ENCODE assay signal across 28 cellular contexts in the genomic region with DNA sequence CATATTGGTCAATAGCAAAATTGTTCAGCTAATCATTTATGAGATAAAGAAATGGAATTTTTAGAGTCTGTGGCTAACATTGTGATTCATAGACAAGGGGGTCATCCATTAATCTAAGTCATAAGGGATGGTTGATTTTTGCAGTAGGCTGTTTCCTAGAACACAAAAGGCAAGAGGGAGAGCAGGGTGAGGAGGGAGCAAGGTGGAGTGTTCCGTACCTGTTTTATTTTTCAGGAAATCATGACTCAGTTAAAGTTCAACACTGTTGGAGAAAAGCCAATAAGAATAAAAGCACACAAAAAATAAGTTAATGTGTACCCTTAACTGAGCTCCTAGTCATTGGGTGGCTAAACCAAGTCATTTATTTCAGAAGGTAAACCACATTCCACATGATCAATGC.
A peak's percentile ranks its signal among the peaks of the same experiment; 100 is the strongest.
DNase-seq lines count a peak whose midpoint lies in the region; ATAC-seq and TF ChIP-seq lines count a peak whose summit lies in the region.
"Had no signal": no experiment of that assay in that cellular context is flagged by ENCODE, and none has a peak within 500 bp of the region (broad histone marks: within the 10 kb centered on the region; RNA-seq: fewer than 3 reads in every experiment).

No MANE protein-coding gene starts in this region.

- no peaks in the 10 kb centered on the region for H3K27me3 ChIP-seq in PC-3 (ENCODE audit: low read length)
- H3K27me3 ChIP-seq in GM23248 (replicated peaks; ENCODE audit: insufficient read depth) = no peaks in the 10 kb centered on the region
- H3K27me3 ChIP-seq in neuronal stem cell (ENCODE audit: control insufficient read depth in 3 of 3, insufficient read depth in 3 of 3, low read depth in 1 of 3, low read length in 3 of 3) = no peaks in the 10 kb centered on the region
- H3K27me3 ChIP-seq: SJSA1 had no signal

- H2AFZ ChIP-seq in PC-3 (ENCODE audit: low read length) (no peak overlapping the region), GM23248 (no peak overlapping the region), neuronal stem cell (ENCODE audit: low read length) (no peak overlapping the region)
- H2AFZ ChIP-seq: PC-9 had no signal

- no peak overlapping the region for H4K8ac ChIP-seq in neuronal stem cell (ENCODE audit: low read depth, low read length)

- H2BK5ac ChIP-seq in neuronal stem cell (ENCODE audit: low read length) = no peak overlapping the region

- no peaks in the 10 kb centered on the region for H3K36me3 Mint-ChIP-seq in activated CD4-positive, alpha-beta memory T cell treated with anti-CD3 and anti-CD28 coated beads, Interleukin-2, amount 10 ng/mL, durations not matched to agents 7 days and 5 days (ENCODE audit: low read depth)
- H3K36me3 Mint-ChIP-seq: CD4-positive, alpha-beta memory T cell had no signal

- H2BK120ac ChIP-seq in neuronal stem cell (ENCODE audit: low read depth, low read length) = no peak overlapping the region

- intact Hi-C loops in PC-3 (cut with micrococcal nuclease) = no loop called here

- H3K9me2 ChIP-seq in PC-3 (replicated peaks; ENCODE audit: low read length) = no peaks in the 10 kb centered on the region
- no peaks in the 10 kb centered on the region for H3K9me2 ChIP-seq in GM23248 (ENCODE audit: insufficient read depth)

- no peak overlapping the region for H3K4me3 Mint-ChIP-seq in activated CD4-positive, alpha-beta memory T cell treated with anti-CD3 and anti-CD28 coated beads, Interleukin-2, amount 10 ng/mL, durations not matched to agents 7 days and 5 days
- H3K4me3 Mint-ChIP-seq: CD4-positive, alpha-beta memory T cell had no signal

- H3K9me3 ChIP-seq in PC-3 (ENCODE audit: low read length) (no peaks in the 10 kb centered on the region), GM23248 (ENCODE audit: low read depth) (no peaks in the 10 kb centered on the region), neuronal stem cell (replicated peaks in 1 of 2; ENCODE audit: control insufficient read depth in 2 of 2, insufficient read depth in 1 of 2, low read depth in 1 of 2, low read length in 2 of 2) (no peaks in the 10 kb centered on the region)
- H3K9me3 ChIP-seq: A549 had no signal

- H3K79me2 ChIP-seq in PC-3 (ENCODE audit: low read length) (no peaks in the 10 kb centered on the region), GM23248 (ENCODE audit: insufficient read depth) (no peaks in the 10 kb centered on the region)

- peak; percentile 2 for DNase-seq in PC-3
- peak; percentile 48 for DNase-seq in epithelial cell of proximal tubule (ENCODE audit: low read depth)
- no peak for DNase-seq in left lobe of liver (ENCODE audit: low spot score)
- no peak for DNase-seq in activated CD4-positive, alpha-beta memory T cell treated with anti-CD3 and anti-CD28 coated beads, Interleukin-2, amount 10 ng/mL, durations not matched to agents 7 days and 5 days
- DNase-seq in GM23248 = no peak
- DNase-seq in neuronal stem cell (ENCODE audit: low spot score) = no peak
- DNase-seq: C1 segment of cervical spinal cord; CD4-positive, alpha-beta memory T cell; COR-L47; DMS 273 treated with DMSO at 0.1 percent for 48 hours; DMS79; EL; GDM1; Karpas-422; NCI-H1092; NCI-H1436; NCI-H187 treated with DMSO at 0.1 percent for 48 hours; NCI-H524 treated with DMSO at 0.1 percent for 48 hours; NCI-H82; NK-92 treated with Interleukin-12 subunit alpha and Interleukin-12 subunit beta, amount 100 ng/mL, for 24 hours; PC-9; Right ventricle myocardium superior; RPMI8226 had no signal

- POLR2A ChIA-PET in PC-3 (lab: Charles Lee; ENCODE audit: unreplicated experiment) = no interaction called here
- POLR2A ChIA-PET in activated CD4-positive, alpha-beta memory T cell treated with anti-CD3 and anti-CD28 coated beads, Interleukin-2, amount 10 ng/mL, durations not matched to agents 7 days and 5 days (lab: Charles Lee) = no interaction called here

- no peaks in the 10 kb centered on the region for H3K4me1 ChIP-seq in PC-3 (ENCODE audit: insufficient read depth, low read length)
- H3K4me1 ChIP-seq in GM23248 (ENCODE audit: insufficient read depth) = no peaks in the 10 kb centered on the region
- H3K4me1 ChIP-seq in neuronal stem cell (ENCODE audit: control insufficient read depth in 2 of 2, insufficient read depth in 1 of 2, low read depth in 1 of 2, low read length in 2 of 2) = no peaks in the 10 kb centered on the region
- H3K4me1 ChIP-seq: A549, SJSA1 had no signal

- no peak overlapping the region for H3K14ac ChIP-seq in neuronal stem cell (ENCODE audit: low read length)

- H3K9ac ChIP-seq in PC-3 (ENCODE audit: low read length) (no peak overlapping the region), GM23248 (no peak overlapping the region), neuronal stem cell (ENCODE audit: low read depth, low read length, poor library complexity) (no peak overlapping the region)

- WGBS in GM23248 (ENCODE audit: low coverage in 1 of 2, low lambda C conversion rate in 2 of 2, missing lambda C conversion rate in 2 of 2), 2 experiments = 16 to 17% methylated on average over 1 of the region's 1 CpG
- WGBS in neuronal stem cell (ENCODE audit: extremely low coverage in 2 of 2, insufficient read length in 2 of 2, insufficient replicate concordance in 1 of 2), 2 donors = no CpG with 5 or more reads among the region's 1 CpG

- TF ChIP-seq CTCF in PC-3 (conservative IDR thresholded peaks at IDR 0.05; ENCODE audit: low read depth, low read length) = no peak
- no peak for TF ChIP-seq CTCF in epithelial cell of proximal tubule (conservative IDR thresholded peaks at IDR 0.05; ENCODE audit: low read depth, low read length)

- no peak overlapping the region for H3K27ac ChIP-seq in PC-3 (ENCODE audit: low read length)
- no peak overlapping the region for H3K27ac ChIP-seq in GM23248
- no peak overlapping the region for H3K27ac ChIP-seq in neuronal stem cell (replicated peaks; ENCODE audit: low read length)
- H3K27ac ChIP-seq: A549, PC-9, SJSA1 had no signal

- H3K36me3 ChIP-seq in PC-3 (ENCODE audit: low read depth, low read length) (no peaks in the 10 kb centered on the region), GM23248 (ENCODE audit: low read depth) (no peaks in the 10 kb centered on the region), neuronal stem cell (replicated peaks in 1 of 2; ENCODE audit: control insufficient read depth in 2 of 2, insufficient read depth in 2 of 2, low read length in 2 of 2) (no peaks in the 10 kb centered on the region)
- H3K36me3 ChIP-seq: SJSA1 had no signal

- no peaks in the 10 kb centered on the region for H3K9me3 Mint-ChIP-seq in activated CD4-positive, alpha-beta memory T cell treated with anti-CD3 and anti-CD28 coated beads, Interleukin-2, amount 10 ng/mL, durations not matched to agents 7 days and 5 days

- no peak overlapping the region for H3K23ac ChIP-seq in neuronal stem cell (ENCODE audit: low read depth, low read length, poor library complexity)

- in situ Hi-C loops in GM23248 (cut with MboI) = no loop called here

- H3F3A ChIP-seq in PC-3 (ENCODE audit: low read length, unreplicated experiment) (no peaks in the 10 kb centered on the region), GM23248 (ENCODE audit: insufficient read depth) (no peaks in the 10 kb centered on the region)

- H3K4me2 ChIP-seq in PC-3 (ENCODE audit: low read length) (no peak overlapping the region), GM23248 (ENCODE audit: unreplicated experiment) (no peak overlapping the region), neuronal stem cell (ENCODE audit: insufficient read depth, low read length, poor library complexity, severe bottlenecking) (no peak overlapping the region)
- H3K4me2 ChIP-seq: A549, PC-9 had no signal

- H3K27ac Mint-ChIP-seq in activated CD4-positive, alpha-beta memory T cell treated with anti-CD3 and anti-CD28 coated beads, Interleukin-2, amount 10 ng/mL, durations not matched to agents 7 days and 5 days = no peak overlapping the region
- H3K27ac Mint-ChIP-seq: CD4-positive, alpha-beta memory T cell had no signal

- no peak overlapping the region for H2AK5ac ChIP-seq in neuronal stem cell (ENCODE audit: low read depth, low read length)

- no TSS peak for BruUV-seq in PC-3 (replicated peaks; lab: Mats Ljungman, UMichigan)

- CTCF ChIA-PET in PC-3 (lab: Charles Lee) = no interaction called here
- CTCF ChIA-PET in activated CD4-positive, alpha-beta memory T cell treated with anti-CD3 and anti-CD28 coated beads, Interleukin-2, amount 10 ng/mL, durations not matched to agents 7 days and 5 days (lab: Charles Lee) = no interaction called here

- H3K27me3 Mint-ChIP-seq in activated CD4-positive, alpha-beta memory T cell treated with anti-CD3 and anti-CD28 coated beads, Interleukin-2, amount 10 ng/mL, durations not matched to agents 7 days and 5 days = no peaks in the 10 kb centered on the region
- H3K27me3 Mint-ChIP-seq: CD4-positive, alpha-beta memory T cell had no signal

- ATAC-seq in PC-3 (no peak), left lobe of liver (peak; percentile 70), GM21619 (IDR thresholded peaks at IDR 0.05; ENCODE audit: unreplicated experiment) (no peak)
- ATAC-seq: A549, GM12878, HCT116 had no signal

- no peak overlapping the region for H2BK12ac ChIP-seq in neuronal stem cell (ENCODE audit: low read length)

- no peak overlapping the region for H3K4me3 ChIP-seq in PC-3 (ENCODE audit: low read length)
- H3K4me3 ChIP-seq in epithelial cell of proximal tubule (ENCODE audit: low read depth, low read length) = no peak overlapping the region
- H3K4me3 ChIP-seq in GM23248 = no peak overlapping the region
- H3K4me3 ChIP-seq in neuronal stem cell (ENCODE audit: low read length in 2 of 2) = no peak overlapping the region
- H3K4me3 ChIP-seq: A549, GM12878, PC-9, SJSA1 had no signal

- no peak overlapping the region for H4K91ac ChIP-seq in neuronal stem cell (ENCODE audit: low read depth, low read length, poor library complexity)

- no peak overlapping the region for H3K4ac ChIP-seq in neuronal stem cell (ENCODE audit: low read length)

- H3K79me1 ChIP-seq in neuronal stem cell (ENCODE audit: low read depth, low read length) = no peaks in the 10 kb centered on the region

- H4K20me1 ChIP-seq in PC-3 (ENCODE audit: low read length) (no peaks in the 10 kb centered on the region), GM23248 (ENCODE audit: insufficient read depth) (no peaks in the 10 kb centered on the region)

- no peak overlapping the region for H2BK15ac ChIP-seq in neuronal stem cell (ENCODE audit: low read length)

- no peaks in the 10 kb centered on the region for H3K4me1 Mint-ChIP-seq in activated CD4-positive, alpha-beta memory T cell treated with anti-CD3 and anti-CD28 coated beads, Interleukin-2, amount 10 ng/mL, durations not matched to agents 7 days and 5 days
- H3K4me1 Mint-ChIP-seq: CD4-positive, alpha-beta memory T cell had no signal

- no peak overlapping the region for H3K18ac ChIP-seq in neuronal stem cell (ENCODE audit: low read length)

Comparison
In these comparisons a context has a peak if more than half of its experiments do, and no peak if none do; other contexts are left out.
1. DNase-seq: peak in PC-3 (single experiment) and epithelial cell of proximal tubule (single experiment); none in left lobe of liver (single experiment), activated CD4-positive, alpha-beta memory T cell treated with anti-CD3 and anti-CD28 coated beads, Interleukin-2, amount 10 ng/mL, durations not matched to agents 7 days and 5 days (single experiment), GM23248 (single experiment) and neuronal stem cell (single experiment).